In genomic region chr1:117368116-117369108, GRCh38 we compare ENCODE assay signal across 8 cellular contexts. TPM values are rescaled to one million over a fixed set of nuclear protein-coding genes. Genes with fewer than 3 reads are reported as not detected.
DNase-seq lines count a peak whose midpoint lies in the region; ATAC-seq and TF ChIP-seq lines count a peak whose summit lies in the region.

No MANE protein-coding gene starts in this region.

- H3K36me3 ChIP-seq in WERI-Rb-1: no peaks in the 10 kb centered on the region; the same call in 1 of the 2 replicates

- H3K36me3 Mint-ChIP-seq in activated CD4-positive, alpha-beta T cell treated with anti-CD3 and anti-CD28 coated beads, Interleukin-2, amount 10 ng/mL, durations not matched to agents 24 days and 14 days (ENCODE audit: low read depth): peaks cover 6% of the 10 kb centered on the region

- no peaks in the 10 kb centered on the region for H3K9me3 ChIP-seq in WERI-Rb-1 (ENCODE audit: severe bottlenecking)

- DNase-seq in activated CD4-positive, alpha-beta T cell treated with anti-CD3 and anti-CD28 coated beads, Interleukin-2, amount 10 ng/mL, durations not matched to agents 24 days and 14 days: peak; percentile 71
- DNase-seq in activated CD4-positive, alpha-beta T cell treated with anti-CD3 and anti-CD28 coated beads for 1 hour: no peak
- DNase-seq in WERI-Rb-1 (no peak), germinal center (ENCODE audit: low spot score) (peak; percentile 11), retinal pigment epithelial cell (ENCODE audit: low read depth) (no peak), NCI-H187 treated with DMSO at 0.1 percent for 48 hours (lab: John Stamatoyannopoulos, UW) (no peak), GM13976 (ENCODE audit: low spot score) (no peak)

- in situ Hi-C loops in GM13976 (cut with MboI; ENCODE audit: low sequenced_read_pairs, unreplicated experiment): no loop called here

- ATAC-seq in HG03378 (IDR thresholded peaks at IDR 0.05; ENCODE audit: unreplicated experiment): peak; percentile 37

- H3K4me3 Mint-ChIP-seq in activated CD4-positive, alpha-beta T cell treated with anti-CD3 and anti-CD28 coated beads, Interleukin-2, amount 10 ng/mL, durations not matched to agents 24 days and 14 days: peak overlapping the region; percentile 93

- peak overlapping the region; percentile 82 for H3K27ac Mint-ChIP-seq in activated CD4-positive, alpha-beta T cell treated with anti-CD3 and anti-CD28 coated beads, Interleukin-2, amount 10 ng/mL, durations not matched to agents 24 days and 14 days

- peaks cover 45% of the 10 kb centered on the region for H3K4me1 Mint-ChIP-seq in activated CD4-positive, alpha-beta T cell treated with anti-CD3 and anti-CD28 coated beads, Interleukin-2, amount 10 ng/mL, durations not matched to agents 24 days and 14 days

- no peaks in the 10 kb centered on the region for H3K27me3 ChIP-seq in WERI-Rb-1 (ENCODE audit: insufficient read depth, low read depth, severe bottlenecking)

- H3K27me3 Mint-ChIP-seq in activated CD4-positive, alpha-beta T cell treated with anti-CD3 and anti-CD28 coated beads, Interleukin-2, amount 10 ng/mL, durations not matched to agents 24 days and 14 days: no peaks in the 10 kb centered on the region

- intact Hi-C loops in activated CD4-positive, alpha-beta T cell treated with anti-CD3 and anti-CD28 coated beads, Interleukin-2, amount 10 ng/mL, durations not matched to agents 24 days and 14 days (cut with micrococcal nuclease): loop anchor here (5.0 to 10.0 kb wide), 5 partner anchors 164 to 1774 kb away; partner anchors contain the start of genes CD58, TENT5C and WARS2

- no peak overlapping the region for H3K27ac ChIP-seq in WERI-Rb-1

- peak overlapping the region; percentile 64 for H3K4me3 ChIP-seq in WERI-Rb-1 (ENCODE audit: low read depth, low read length)
- H3K4me3 ChIP-seq in retinal pigment epithelial cell (ENCODE audit: low read length): peak overlapping the region; percentile 69

- TF ChIP-seq CTCF in WERI-Rb-1 (IDR thresholded peaks at IDR 0.05; ENCODE audit: low read depth, low read length): no peak
- TF ChIP-seq CTCF in retinal pigment epithelial cell (conservative IDR thresholded peaks at IDR 0.05; ENCODE audit: low read depth, low read length): no peak
- no peak for TF ChIP-seq CTCF in GM13976 (IDR thresholded peaks at IDR 0.05; ENCODE audit: borderline replicate concordance, control extremely low read depth, extremely low read depth, insufficient read depth, missing control alignments)

- no peaks in the 10 kb centered on the region for H3K9me3 Mint-ChIP-seq in activated CD4-positive, alpha-beta T cell treated with anti-CD3 and anti-CD28 coated beads, Interleukin-2, amount 10 ng/mL, durations not matched to agents 24 days and 14 days

RNA-seq across cellular contexts. Expression of gene MAN1A2, which starts 1.2 kb away (rescaled TPM):
- total RNA-seq in activated CD4-positive, alpha-beta T cell treated with anti-CD3 and anti-CD28 coated beads, Interleukin-2, amount 10 ng/mL, durations not matched to agents 24 days and 14 days: 23.9 and 28.7 TPM in 2 replicates

Comparison
In these comparisons a context has a peak if more than half of its experiments do, and no peak if none do; other contexts are left out.
1. DNase-seq: peak in activated CD4-positive, alpha-beta T cell treated with anti-CD3 and anti-CD28 coated beads, Interleukin-2, amount 10 ng/mL, durations not matched to agents 24 days and 14 days (single experiment) and germinal center (single experiment); none in activated CD4-positive, alpha-beta T cell treated with anti-CD3 and anti-CD28 coated beads for 1 hour (single experiment), WERI-Rb-1 (single experiment), retinal pigment epithelial cell (single experiment), NCI-H187 treated with DMSO at 0.1 percent for 48 hours (single experiment) and GM13976 (single experiment).